In the genomic region with DNA sequence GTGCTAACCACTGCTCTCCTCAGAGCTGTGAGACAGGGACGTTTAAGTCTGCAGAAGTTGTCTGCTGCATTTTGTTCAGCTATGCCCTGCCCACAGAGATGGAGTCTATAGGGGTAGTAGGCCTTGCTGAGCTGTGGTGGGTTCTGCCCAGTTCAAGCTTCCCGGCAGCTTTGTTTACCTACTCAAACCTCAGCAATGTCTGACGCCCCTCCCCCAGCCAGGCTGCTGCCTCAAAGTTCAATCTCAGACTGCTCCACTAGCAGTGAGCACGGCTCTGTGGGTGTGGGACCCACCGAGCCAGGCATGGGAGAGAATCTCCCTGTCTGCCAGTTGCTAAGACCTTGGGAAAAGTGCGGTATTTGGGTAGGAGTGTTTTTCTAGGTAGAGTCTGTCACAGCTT, we compare ENCODE assay signal across 18 cellular contexts.
DNase-seq lines count a peak whose midpoint lies in the region; ATAC-seq and TF ChIP-seq lines count a peak whose summit lies in the region.
"Had no signal": no experiment of that assay in that cellular context is flagged by ENCODE, and none has a peak within 500 bp of the region (broad histone marks: within the 10 kb centered on the region; RNA-seq: fewer than 3 reads in every experiment).

No MANE protein-coding gene starts in this region.

- TF ChIP-seq CTCF in WERI-Rb-1 (IDR thresholded peaks at IDR 0.05; ENCODE audit: low read depth, low read length) (no peak), endodermal cell (conservative IDR thresholded peaks at IDR 0.05) (no peak)

- DNase-seq in NCI-H82 (lab: John Stamatoyannopoulos, UW) = peak; percentile 9
- DNase-seq in NCI-H82 treated with DMSO at 0.1 percent for 48 hours (lab: John Stamatoyannopoulos, UW; ENCODE audit: unreplicated experiment) = no peak
- DNase-seq in WERI-Rb-1 = peak; percentile 6
- DNase-seq in endodermal cell = no peak
- no peak for DNase-seq in activated T-cell treated with anti-CD3 and anti-CD28 coated beads, Interleukin-2, amount 50 U/mL, for 72 hours
- DNase-seq in NCI-H524 treated with DMSO at 0.1 percent for 48 hours (lab: John Stamatoyannopoulos, UW) = no peak
- DNase-seq: AML-193; Caco-2; Calu3; CD4-positive, alpha-beta T cell; DMS79 treated with DMSO at 0.1 percent for 48 hours; GF-D8 had no signal

- peaks cover 31% of the 10 kb centered on the region for H3K27me3 Mint-ChIP-seq in endodermal cell (ENCODE audit: insufficient read depth)
- no peaks in the 10 kb centered on the region for H3K27me3 Mint-ChIP-seq in activated T-cell treated with anti-CD3 and anti-CD28 coated beads, Interleukin-2, amount 50 U/mL, for 72 hours (ENCODE audit: low read depth)

- 92 to 100% methylated on average over 2 to 6 of the region's 6 CpGs for WGBS in endodermal cell (ENCODE audit: insufficient coverage in 1 of 2, insufficient read length in 1 of 2), 2 experiments

- peaks cover 35% of the 10 kb centered on the region for H3K9me3 Mint-ChIP-seq in endodermal cell
- peaks cover 0 to 6% of the 10 kb centered on the region in 2 donors for H3K9me3 Mint-ChIP-seq in activated T-cell treated with anti-CD3 and anti-CD28 coated beads, Interleukin-2, amount 50 U/mL, for 72 hours
- H3K9me3 Mint-ChIP-seq: CD4-positive, alpha-beta T cell; CD8-positive, alpha-beta T cell had no signal

- no peak overlapping the region for H3K9ac ChIP-seq in endodermal cell (ENCODE audit: extremely low read depth, low read length, poor library complexity, severe bottlenecking)
- H3K9ac ChIP-seq: BLaER1 treated with 17β-estradiol and CSF1 and Interleukin-3, amounts not matched to agents 10 nM and 100 nM had no signal

- H3K27ac Mint-ChIP-seq in endodermal cell = no peak overlapping the region
- H3K27ac Mint-ChIP-seq in activated T-cell treated with anti-CD3 and anti-CD28 coated beads, Interleukin-2, amount 50 U/mL, for 72 hours = no peak overlapping the region
- H3K27ac Mint-ChIP-seq: B cell; CD4-positive, alpha-beta T cell; CD8-positive, alpha-beta T cell had no signal

- H3K4me3 ChIP-seq in WERI-Rb-1 (ENCODE audit: low read depth, low read length) (no peak overlapping the region), endodermal cell (ENCODE audit: low read length) (peak overlapping the region; percentile 28)
- H3K4me3 ChIP-seq: A549; BLaER1 treated with 17β-estradiol and CSF1 and Interleukin-3, amounts not matched to agents 10 nM and 100 nM had no signal

- H3K36me3 ChIP-seq in WERI-Rb-1 (no peaks in the 10 kb centered on the region), endodermal cell (ENCODE audit: control insufficient read depth, insufficient read depth, low read length) (no peaks in the 10 kb centered on the region)
- H3K36me3 ChIP-seq: BLaER1 treated with 17β-estradiol and CSF1 and Interleukin-3, amounts not matched to agents 10 nM and 100 nM had no signal

- no peak for ATAC-seq in activated T-cell treated with anti-CD3 and anti-CD28 coated beads, Interleukin-2, amount 50 U/mL, for 72 hours (replicated peaks in 1 of 2)
- ATAC-seq: A549; CD8-positive, alpha-beta T cell had no signal

- no peak overlapping the region for H3K4me3 Mint-ChIP-seq in endodermal cell
- H3K4me3 Mint-ChIP-seq in activated T-cell treated with anti-CD3 and anti-CD28 coated beads, Interleukin-2, amount 50 U/mL, for 72 hours = no peak overlapping the region
- H3K4me3 Mint-ChIP-seq: B cell; CD4-positive, alpha-beta T cell; CD8-positive, alpha-beta T cell had no signal

- H3K4me1 Mint-ChIP-seq in endodermal cell = peaks cover 25% of the 10 kb centered on the region
- H3K4me1 Mint-ChIP-seq in activated T-cell treated with anti-CD3 and anti-CD28 coated beads, Interleukin-2, amount 50 U/mL, for 72 hours (ENCODE audit: low read depth) = no peaks in the 10 kb centered on the region
- H3K4me1 Mint-ChIP-seq: B cell had no signal

- H3K27ac ChIP-seq in WERI-Rb-1 (no peak overlapping the region), endodermal cell (ENCODE audit: low read depth, low read length) (no peak overlapping the region)
- H3K27ac ChIP-seq: 22Rv1; A549; BLaER1 treated with 17β-estradiol and CSF1 and Interleukin-3, amounts not matched to agents 10 nM and 100 nM; C4-2B had no signal

- H3K36me3 Mint-ChIP-seq in endodermal cell (ENCODE audit: low read depth) = peaks cover 11% of the 10 kb centered on the region
- H3K36me3 Mint-ChIP-seq in activated T-cell treated with anti-CD3 and anti-CD28 coated beads, Interleukin-2, amount 50 U/mL, for 72 hours (ENCODE audit: insufficient read depth in 2 of 2) = no peaks in the 10 kb centered on the region
- H3K36me3 Mint-ChIP-seq: CD8-positive, alpha-beta T cell had no signal

- H3K9me3 ChIP-seq in WERI-Rb-1 (ENCODE audit: severe bottlenecking) (no peaks in the 10 kb centered on the region), endodermal cell (ENCODE audit: control insufficient read depth, low read length) (peaks cover 23% of the 10 kb centered on the region)
- H3K9me3 ChIP-seq: A549, Caco-2 had no signal

- H3K4me1 ChIP-seq in endodermal cell (ENCODE audit: control insufficient read depth, insufficient read depth, low read length) = no peaks in the 10 kb centered on the region
- H3K4me1 ChIP-seq: A549; BLaER1 treated with 17β-estradiol and CSF1 and Interleukin-3, amounts not matched to agents 10 nM and 100 nM; Caco-2 had no signal

- no peaks in the 10 kb centered on the region for H3K27me3 ChIP-seq in WERI-Rb-1 (ENCODE audit: insufficient read depth, low read depth, severe bottlenecking)
- no peaks in the 10 kb centered on the region for H3K27me3 ChIP-seq in endodermal cell (ENCODE audit: control insufficient read depth, insufficient read depth, low read length, poor library complexity, severe bottlenecking)
- H3K27me3 ChIP-seq: BLaER1 treated with 17β-estradiol and CSF1 and Interleukin-3, amounts not matched to agents 10 nM and 100 nM had no signal

Comparison
In these comparisons a context has a peak if more than half of its experiments do, and no peak if none do; other contexts are left out.
1. DNase-seq: peak in NCI-H82 (single experiment) and WERI-Rb-1 (single experiment); none in NCI-H82 treated with DMSO at 0.1 percent for 48 hours (single experiment), endodermal cell (single experiment), activated T-cell treated with anti-CD3 and anti-CD28 coated beads, Interleukin-2, amount 50 U/mL, for 72 hours (0 of 2) and NCI-H524 treated with DMSO at 0.1 percent for 48 hours (single experiment).